8 cellular contexts compared by ENCODE assay signal in genomic region chr18:3452750-3453539, GRCh38. TPM values are rescaled to one million over a fixed set of nuclear protein-coding genes. Genes with fewer than 3 reads are reported as not detected.
DNase-seq lines count a peak whose midpoint lies in the region; ATAC-seq, FAIRE-seq and TF ChIP-seq lines count a peak whose summit lies in the region.

No MANE protein-coding gene starts in this region.

- peaks cover 33% of the 10 kb centered on the region for H3K4me1 ChIP-seq in PC-3 (ENCODE audit: insufficient read depth, low read length)

- peak overlapping the region; percentile 97 for H3K9ac ChIP-seq in PC-3 (ENCODE audit: low read length)

- ATAC-seq in PC-3 = no peak
- no peak for ATAC-seq in effector memory CD8-positive, alpha-beta T cell (replicated peaks)
- no peak for ATAC-seq in natural killer cell treated with Interleukin-12 subunit alpha and Interleukin-12 subunit beta and Interleukin-15 and Interleukin-18, amount 100 ng/mL, for 72 hours

- peak overlapping the region; percentile 96 for H3K4me3 ChIP-seq in PC-3 (ENCODE audit: low read length)

- peaks cover 35 to 50% of the 10 kb centered on the region in 2 donors for H3K4me1 Mint-ChIP-seq in effector memory CD8-positive, alpha-beta T cell (ENCODE audit: low read depth in 2 of 2)
- peaks cover 29 to 35% of the 10 kb centered on the region in 2 donors for H3K4me1 Mint-ChIP-seq in natural killer cell treated with Interleukin-12 subunit alpha and Interleukin-12 subunit beta and Interleukin-15 and Interleukin-18, amount 100 ng/mL, for 72 hours (ENCODE audit: low read depth in 2 of 2)

- DNase-seq in PC-3 = no peak
- DNase-seq in effector memory CD8-positive, alpha-beta T cell = no peak
- no peak for DNase-seq in natural killer cell treated with Interleukin-12 subunit alpha and Interleukin-12 subunit beta and Interleukin-15 and Interleukin-18, amount 100 ng/mL, for 72 hours (ENCODE audit: low spot score)
- no peak for DNase-seq in NCI-H526 treated with DMSO at 0.1 percent for 48 hours (lab: John Stamatoyannopoulos, UW)
- no peak for DNase-seq in NOMO-1 treated with DMSO at 0.1 percent for 48 hours (lab: John Stamatoyannopoulos, UW; ENCODE audit: unreplicated experiment)
- DNase-seq in NCI-H187 (lab: John Stamatoyannopoulos, UW) = no peak
- DNase-seq in D721Med (ENCODE audit: insufficient read length, low spot score) = no peak

- no peaks in the 10 kb centered on the region for H3K27me3 ChIP-seq in PC-3 (ENCODE audit: low read length)

- H3K36me3 Mint-ChIP-seq in effector memory CD8-positive, alpha-beta T cell (ENCODE audit: insufficient read depth) = peaks cover 66% of the 10 kb centered on the region
- peaks cover 5% of the 10 kb centered on the region for H3K36me3 Mint-ChIP-seq in natural killer cell treated with Interleukin-12 subunit alpha and Interleukin-12 subunit beta and Interleukin-15 and Interleukin-18, amount 100 ng/mL, for 72 hours

- no peaks in the 10 kb centered on the region for H3K27me3 Mint-ChIP-seq in effector memory CD8-positive, alpha-beta T cell
- no peaks in the 10 kb centered on the region for H3K27me3 Mint-ChIP-seq in natural killer cell treated with Interleukin-12 subunit alpha and Interleukin-12 subunit beta and Interleukin-15 and Interleukin-18, amount 100 ng/mL, for 72 hours

- H3F3A ChIP-seq in PC-3 (ENCODE audit: low read length, unreplicated experiment) = peaks cover 18% of the 10 kb centered on the region

- TF ChIP-seq CTCF in C4-2B (conservative IDR thresholded peaks at IDR 0.05) (no peak), PC-3 (conservative IDR thresholded peaks at IDR 0.05; ENCODE audit: low read depth, low read length) (no peak), D721Med (IDR thresholded peaks at IDR 0.05; ENCODE audit: insufficient read depth, missing control alignments) (no peak)

- no peak overlapping the region for H2AFZ ChIP-seq in PC-3 (ENCODE audit: low read length)

- TSS peak; percentile 0 for BruUV-seq in PC-3 (replicated peaks; lab: Mats Ljungman, UMichigan)

- peak overlapping the region; percentile 100 for H3K27ac Mint-ChIP-seq in effector memory CD8-positive, alpha-beta T cell
- H3K27ac Mint-ChIP-seq in natural killer cell treated with Interleukin-12 subunit alpha and Interleukin-12 subunit beta and Interleukin-15 and Interleukin-18, amount 100 ng/mL, for 72 hours = peak overlapping the region; percentile 99

- CTCF ChIA-PET in PC-3 (lab: Charles Lee) = interaction anchor here (0.5 to 2.6 kb wide), 5 partner anchors 132 to 149 kb away, joined by 3 to 15 read pairs (median 5); no protein-coding TSS in a partner anchor

- H3K9me2 ChIP-seq in PC-3 (replicated peaks; ENCODE audit: low read length) = no peaks in the 10 kb centered on the region

- peaks cover 11% of the 10 kb centered on the region for H3K36me3 ChIP-seq in PC-3 (ENCODE audit: low read depth, low read length)

- H3K79me2 ChIP-seq in PC-3 (ENCODE audit: low read length) = peaks cover 90% of the 10 kb centered on the region

- H3K27ac ChIP-seq in C4-2B = peak overlapping the region; percentile 94
- H3K27ac ChIP-seq in PC-3 (ENCODE audit: low read length) = peak overlapping the region; percentile 95

- no peaks in the 10 kb centered on the region for H3K9me3 Mint-ChIP-seq in effector memory CD8-positive, alpha-beta T cell
- no peaks in the 10 kb centered on the region for H3K9me3 Mint-ChIP-seq in natural killer cell treated with Interleukin-12 subunit alpha and Interleukin-12 subunit beta and Interleukin-15 and Interleukin-18, amount 100 ng/mL, for 72 hours

- no peaks in the 10 kb centered on the region for H3K9me3 ChIP-seq in PC-3 (ENCODE audit: low read length)

- POLR2A ChIA-PET in PC-3 (lab: Charles Lee; ENCODE audit: unreplicated experiment) = interaction anchor here (0.6 to 3.2 kb wide), 9 partner anchors 8 to 206 kb away, joined by 3 to 16 read pairs (median 4); no protein-coding TSS in a partner anchor

- intact Hi-C loops in PC-3 (cut with micrococcal nuclease) = loop anchor here (5.0 to 10.0 kb wide), 2 partner anchors 328 to 441 kb away; partner anchors contain the start of gene LPIN2

- peaks cover 37% of the 10 kb centered on the region for H4K20me1 ChIP-seq in PC-3 (ENCODE audit: low read length)

- FAIRE-seq in D721Med (lab: Jason Lieb, UNC) = no peak

- peak overlapping the region; percentile 87 for H3K4me2 ChIP-seq in PC-3 (ENCODE audit: low read length)

- peak overlapping the region; percentile 97 to 98 for H3K4me3 Mint-ChIP-seq in effector memory CD8-positive, alpha-beta T cell
- peak overlapping the region; percentile 97 for H3K4me3 Mint-ChIP-seq in natural killer cell treated with Interleukin-12 subunit alpha and Interleukin-12 subunit beta and Interleukin-15 and Interleukin-18, amount 100 ng/mL, for 72 hours

RNA-seq across cellular contexts. Expression of gene TGIF1, which starts 3.0 kb away (rescaled TPM):
- 101 and 114 TPM in 2 replicates for total RNA-seq in PC-3 (2014; rRNA removed)
- 10 to 100 TPM; 12.5 to 24.5 TPM for total RNA-seq in natural killer cell treated with Interleukin-12 subunit alpha and Interleukin-12 subunit beta and Interleukin-15 and Interleukin-18, amount 100 ng/mL, for 72 hours
